In the genomic region with DNA sequence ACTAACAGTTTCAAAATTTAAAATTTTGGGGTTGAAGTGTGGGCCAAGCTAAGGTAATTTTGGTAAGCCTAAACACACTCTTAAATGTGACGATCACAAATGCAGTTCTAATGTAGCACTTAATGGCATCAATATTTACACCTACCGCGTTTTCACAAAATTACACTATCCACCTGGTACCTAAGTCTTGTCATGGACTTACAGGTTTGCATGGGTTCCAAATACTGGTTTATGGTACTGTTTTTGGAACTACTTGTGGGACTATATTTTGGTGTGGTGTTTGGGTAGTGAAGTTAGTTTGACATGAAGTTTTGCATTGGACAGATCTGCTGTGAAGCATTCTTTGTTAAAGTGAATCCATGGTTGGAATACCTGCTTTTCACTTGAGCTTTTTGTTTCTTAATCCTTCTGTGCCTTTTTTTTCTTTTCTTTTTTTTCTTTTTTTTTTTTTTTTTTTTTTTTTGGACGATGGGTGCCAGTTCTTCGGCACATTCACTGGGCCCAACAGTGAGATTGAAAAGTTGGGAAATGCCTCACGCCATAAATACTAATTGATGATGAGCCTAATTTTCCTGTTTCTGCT, we compare ENCODE assay signal across 1 cellular context.
TF ChIP-seq lines count a peak whose summit lies in the region.

No MANE protein-coding gene starts in this region.

TF ChIP-seq in GM23338, 12 proteins besides CTCF, POLR2A, EP300 and RAD21 (continued from another document):
- TF ChIP-seq, protein P1, sequence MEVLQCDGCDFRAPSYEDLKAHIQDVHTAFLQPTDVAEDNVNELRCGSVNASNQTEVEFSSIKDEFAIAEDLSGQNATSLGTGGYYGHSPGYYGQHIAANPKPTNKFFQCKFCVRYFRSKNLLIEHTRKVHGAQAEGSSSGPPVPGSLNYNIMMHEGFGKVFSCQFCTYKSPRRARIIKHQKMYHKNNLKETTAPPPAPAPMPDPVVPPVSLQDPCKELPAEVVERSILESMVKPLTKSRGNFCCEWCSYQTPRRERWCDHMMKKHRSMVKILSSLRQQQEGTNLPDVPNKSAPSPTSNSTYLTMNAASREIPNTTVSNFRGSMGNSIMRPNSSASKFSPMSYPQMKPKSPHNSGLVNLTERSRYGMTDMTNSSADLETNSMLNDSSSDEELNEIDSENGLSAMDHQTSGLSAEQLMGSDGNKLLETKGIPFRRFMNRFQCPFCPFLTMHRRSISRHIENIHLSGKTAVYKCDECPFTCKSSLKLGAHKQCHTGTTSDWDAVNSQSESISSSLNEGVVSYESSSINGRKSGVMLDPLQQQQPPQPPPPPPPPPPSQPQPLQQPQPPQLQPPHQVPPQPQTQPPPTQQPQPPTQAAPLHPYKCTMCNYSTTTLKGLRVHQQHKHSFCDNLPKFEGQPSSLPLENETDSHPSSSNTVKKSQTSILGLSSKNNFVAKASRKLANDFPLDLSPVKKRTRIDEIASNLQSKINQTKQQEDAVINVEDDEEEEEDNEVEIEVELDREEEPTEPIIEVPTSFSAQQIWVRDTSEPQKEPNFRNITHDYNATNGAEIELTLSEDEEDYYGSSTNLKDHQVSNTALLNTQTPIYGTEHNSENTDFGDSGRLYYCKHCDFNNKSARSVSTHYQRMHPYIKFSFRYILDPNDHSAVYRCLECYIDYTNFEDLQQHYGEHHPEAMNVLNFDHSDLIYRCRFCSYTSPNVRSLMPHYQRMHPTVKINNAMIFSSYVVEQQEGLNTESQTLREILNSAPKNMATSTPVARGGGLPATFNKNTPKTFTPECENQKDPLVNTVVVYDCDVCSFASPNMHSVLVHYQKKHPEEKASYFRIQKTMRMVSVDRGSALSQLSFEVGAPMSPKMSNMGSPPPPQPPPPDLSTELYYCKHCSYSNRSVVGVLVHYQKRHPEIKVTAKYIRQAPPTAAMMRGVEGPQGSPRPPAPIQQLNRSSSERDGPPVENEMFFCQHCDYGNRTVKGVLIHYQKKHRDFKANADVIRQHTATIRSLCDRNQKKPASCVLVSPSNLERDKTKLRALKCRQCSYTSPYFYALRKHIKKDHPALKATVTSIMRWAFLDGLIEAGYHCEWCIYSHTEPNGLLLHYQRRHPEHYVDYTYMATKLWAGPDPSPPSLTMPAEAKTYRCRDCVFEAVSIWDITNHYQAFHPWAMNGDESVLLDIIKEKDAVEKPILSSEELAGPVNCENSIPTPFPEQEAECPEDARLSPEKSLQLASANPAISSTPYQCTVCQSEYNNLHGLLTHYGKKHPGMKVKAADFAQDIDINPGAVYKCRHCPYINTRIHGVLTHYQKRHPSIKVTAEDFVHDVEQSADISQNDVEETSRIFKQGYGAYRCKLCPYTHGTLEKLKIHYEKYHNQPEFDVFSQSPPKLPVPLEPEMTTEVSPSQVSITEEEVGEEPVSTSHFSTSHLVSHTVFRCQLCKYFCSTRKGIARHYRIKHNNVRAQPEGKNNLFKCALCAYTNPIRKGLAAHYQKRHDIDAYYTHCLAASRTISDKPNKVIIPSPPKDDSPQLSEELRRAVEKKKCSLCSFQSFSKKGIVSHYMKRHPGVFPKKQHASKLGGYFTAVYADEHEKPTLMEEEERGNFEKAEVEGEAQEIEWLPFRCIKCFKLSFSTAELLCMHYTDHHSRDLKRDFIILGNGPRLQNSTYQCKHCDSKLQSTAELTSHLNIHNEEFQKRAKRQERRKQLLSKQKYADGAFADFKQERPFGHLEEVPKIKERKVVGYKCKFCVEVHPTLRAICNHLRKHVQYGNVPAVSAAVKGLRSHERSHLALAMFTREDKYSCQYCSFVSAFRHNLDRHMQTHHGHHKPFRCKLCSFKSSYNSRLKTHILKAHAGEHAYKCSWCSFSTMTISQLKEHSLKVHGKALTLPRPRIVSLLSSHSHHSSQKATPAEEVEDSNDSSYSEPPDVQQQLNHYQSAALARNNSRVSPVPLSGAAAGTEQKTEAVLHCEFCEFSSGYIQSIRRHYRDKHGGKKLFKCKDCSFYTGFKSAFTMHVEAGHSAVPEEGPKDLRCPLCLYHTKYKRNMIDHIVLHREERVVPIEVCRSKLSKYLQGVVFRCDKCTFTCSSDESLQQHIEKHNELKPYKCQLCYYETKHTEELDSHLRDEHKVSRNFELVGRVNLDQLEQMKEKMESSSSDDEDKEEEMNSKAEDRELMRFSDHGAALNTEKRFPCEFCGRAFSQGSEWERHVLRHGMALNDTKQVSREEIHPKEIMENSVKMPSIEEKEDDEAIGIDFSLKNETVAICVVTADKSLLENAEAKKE (CRISPR knock-in tag; IDR thresholded peaks at IDR 0.05) = no peak
- no peak for TF ChIP-seq ETS1 (IDR thresholded peaks at IDR 0.05)
